8 cellular contexts compared by ENCODE assay signal in the genomic region with DNA sequence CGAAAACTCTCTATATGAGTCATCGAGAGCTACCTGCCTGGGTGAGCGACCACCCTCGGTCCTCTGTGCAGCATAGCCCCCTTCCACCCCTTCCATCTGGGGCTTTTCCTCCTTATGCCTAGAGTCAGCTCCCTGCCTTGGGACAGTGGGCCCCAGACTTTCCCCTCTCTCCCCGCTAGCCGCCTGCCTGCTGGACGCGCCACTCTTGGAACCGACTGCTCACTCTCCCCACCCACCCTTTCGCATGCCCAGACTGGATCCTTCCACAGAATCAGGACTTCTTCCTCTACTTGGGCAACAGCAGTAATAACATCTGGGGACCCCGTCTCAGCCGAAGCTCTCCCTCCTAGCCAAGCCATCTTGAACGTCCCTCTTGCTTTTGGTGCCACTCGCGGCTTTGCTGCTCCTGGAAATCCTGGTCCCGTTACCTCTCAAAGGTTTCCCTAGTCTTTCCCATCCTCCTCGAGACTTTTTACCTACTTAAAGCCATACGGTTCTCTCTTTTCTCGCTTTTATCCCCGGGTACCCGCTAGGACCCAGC. TPM values are rescaled to one million over a fixed set of nuclear protein-coding genes. Genes with fewer than 3 reads are reported as not detected.
A peak's percentile ranks its signal among the peaks of the same experiment; 100 is the strongest.
DNase-seq lines count a peak whose midpoint lies in the region; ATAC-seq and TF ChIP-seq lines count a peak whose summit lies in the region.

No MANE protein-coding gene starts in this region.

- peaks cover 24% of the 10 kb centered on the region for H3F3A ChIP-seq in SU-DHL-6 (ENCODE audit: insufficient read depth)

- H3K4me2 ChIP-seq in SU-DHL-6 (ENCODE audit: low read depth, low read length, poor library complexity, severe bottlenecking): peak overlapping the region; percentile 91

- H3K79me2 ChIP-seq in SU-DHL-6 (ENCODE audit: insufficient read depth, low read length): peaks cover 15% of the 10 kb centered on the region; the same call in 1 of the 2 replicates

- H3K9ac ChIP-seq in SU-DHL-6 (ENCODE audit: low read length): peak overlapping the region; percentile 87

- H3K27me3 ChIP-seq in SU-DHL-6 (ENCODE audit: low read length): no peaks in the 10 kb centered on the region

- H3K27ac ChIP-seq in SU-DHL-6 (ENCODE audit: low read depth, low read length): peak overlapping the region; percentile 61

- H3K36me3 Mint-ChIP-seq in natural killer cell: peaks cover 18% of the 10 kb centered on the region

- H3K4me3 ChIP-seq in SU-DHL-6 (ENCODE audit: insufficient read depth, low read length, poor library complexity, severe bottlenecking) (peak overlapping the region; percentile 80), epithelial cell of proximal tubule (ENCODE audit: low read depth, low read length) (peak overlapping the region; percentile 79)

- no peaks in the 10 kb centered on the region for H4K20me1 ChIP-seq in SU-DHL-6 (ENCODE audit: low read depth, low read length)

- no peaks in the 10 kb centered on the region for H3K9me3 ChIP-seq in SU-DHL-6 (ENCODE audit: insufficient read depth, low read length)

- no peaks in the 10 kb centered on the region for H3K36me3 ChIP-seq in SU-DHL-6 (ENCODE audit: low read length)

- peak overlapping the region; percentile 88 to 93 for H3K27ac Mint-ChIP-seq in natural killer cell

- DNase-seq in Right ventricle myocardium superior (no peak), cardiac septum (ENCODE audit: low spot score) (no peak), epithelial cell of proximal tubule (ENCODE audit: low read depth) (no peak), natural killer cell (no peak), NCI-H1930 (lab: John Stamatoyannopoulos, UW) (no peak), NCI-H187 treated with DMSO at 0.1 percent for 48 hours (lab: John Stamatoyannopoulos, UW) (no peak), germinal center (ENCODE audit: low spot score) (no peak)

- no peaks in the 10 kb centered on the region for H3K9me3 Mint-ChIP-seq in natural killer cell

- H3K9me2 ChIP-seq in SU-DHL-6 (replicated peaks; ENCODE audit: insufficient read depth, low read length): no peaks in the 10 kb centered on the region

- no peaks in the 10 kb centered on the region for H3K27me3 Mint-ChIP-seq in natural killer cell (ENCODE audit: low read depth in 2 of 2)

- H3K4me1 Mint-ChIP-seq in natural killer cell: peaks cover 52 to 66% of the 10 kb centered on the region in 2 donors

- ATAC-seq in Right ventricle myocardium superior (ENCODE audit: poor library complexity) (peak; percentile 14), natural killer cell (no peak)

- peak overlapping the region; percentile 97 for H3K4me3 Mint-ChIP-seq in natural killer cell

- peak overlapping the region; percentile 17 for H2AFZ ChIP-seq in SU-DHL-6 (ENCODE audit: low read depth, low read length, severe bottlenecking)

- no peak for TF ChIP-seq CTCF in SU-DHL-6 (IDR thresholded peaks at IDR 0.05; ENCODE audit: insufficient read depth, low read length, poor library complexity, severe bottlenecking)
- no peak for TF ChIP-seq CTCF in epithelial cell of proximal tubule (conservative IDR thresholded peaks at IDR 0.05; ENCODE audit: low read depth, low read length)
- no peak for TF ChIP-seq CTCF in natural killer cell (IDR thresholded peaks at IDR 0.05)

- intact Hi-C loops in Right ventricle myocardium superior (cut with DNase I): no loop called here
- intact Hi-C loops in cardiac septum (cut with DNase I): loop anchor here (2.0 to 10.0 kb wide), 2 partner anchors 24 to 336 kb away; a partner anchor contains a TSS
- intact Hi-C loops in natural killer cell (cut with micrococcal nuclease): loop anchor here (1.0 to 5.0 kb wide), 2 partner anchors 24 to 189 kb away; a partner anchor contains a TSS

RNA-seq across cellular contexts. Expression of a gene that starts 0.7 kb away (rescaled TPM):
- total RNA-seq in Right ventricle myocardium superior (27.0 TPM), cardiac septum (36.2 TPM), epithelial cell of proximal tubule (384 and 464 TPM in 2 replicates), natural killer cell (100 to 1,000 TPM; 198 to 215 (median 199) TPM)

RNA-seq across cellular contexts. Expression of a gene that starts 10.7 kb away (rescaled TPM):
- total RNA-seq in Right ventricle myocardium superior (5.8 TPM), cardiac septum (6.0 TPM), epithelial cell of proximal tubule (1.8 and 2.7 TPM in 2 replicates), natural killer cell (10 to 100 TPM; 12.0 to 24.3 (median 16.2) TPM)

RNA-seq across cellular contexts. Expression of a gene that starts 12.3 kb away (rescaled TPM):
- total RNA-seq in Right ventricle myocardium superior (1,888 TPM), cardiac septum (1,517 TPM), epithelial cell of proximal tubule (3,901 and 5,792 TPM in 2 replicates), natural killer cell (1,000 to 10,000 TPM; 2,342 to 3,083 (median 3,009) TPM)

RNA-seq across cellular contexts. Expression of a gene that starts 23.6 kb away (rescaled TPM):
- total RNA-seq in Right ventricle myocardium superior: 42.7 TPM
- total RNA-seq in cardiac septum: 37.6 TPM
- total RNA-seq in epithelial cell of proximal tubule: 119 and 133 TPM in 2 replicates
- total RNA-seq in natural killer cell: 1 to 10 TPM; 6.7 to 8.9 (median 7.4) TPM

RNA-seq across cellular contexts. Expression of a gene that starts 24.4 kb away (rescaled TPM):
- total RNA-seq in Right ventricle myocardium superior (68.0 TPM), cardiac septum (61.6 TPM), epithelial cell of proximal tubule (230 and 332 TPM in 2 replicates), natural killer cell (10 to 100 TPM; 78.5 to 86.4 (median 79.7) TPM)
